Comparison of ENCODE assay signal across 10 cellular contexts in genomic region chr6:24899647-24900325, GRCh38. TPM values are rescaled to one million over a fixed set of nuclear protein-coding genes. Genes with fewer than 3 reads are reported as not detected.
DNase-seq lines count a peak whose midpoint lies in the region; ATAC-seq and TF ChIP-seq lines count a peak whose summit lies in the region.
"Had no signal": no experiment of that assay in that cellular context is flagged by ENCODE, and none has a peak within 500 bp of the region (broad histone marks: within the 10 kb centered on the region; RNA-seq: fewer than 3 reads in every experiment).

No MANE protein-coding gene starts in this region.

- no peaks in the 10 kb centered on the region for H3K79me2 ChIP-seq in mesendoderm (ENCODE audit: control insufficient read depth, insufficient read depth, low read length)

- no peak overlapping the region for H3K4ac ChIP-seq in mesendoderm (ENCODE audit: low read depth, low read length)

- no peak overlapping the region for H4K8ac ChIP-seq in mesendoderm (ENCODE audit: low read depth, low read length)

- H2BK5ac ChIP-seq in mesendoderm (ENCODE audit: low read length): no peak overlapping the region

- H3K27me3 ChIP-seq in mesendoderm (ENCODE audit: insufficient read depth, low read length, poor library complexity): no peaks in the 10 kb centered on the region
- H3K27me3 ChIP-seq: neural progenitor cell had no signal

- H3K79me1 ChIP-seq in mesendoderm (ENCODE audit: low read length): no peaks in the 10 kb centered on the region

- no peak overlapping the region for H3K56ac ChIP-seq in mesendoderm (ENCODE audit: low read length)

- peaks cover 54% of the 10 kb centered on the region for H3K36me3 Mint-ChIP-seq in activated T-cell treated with anti-CD3 and anti-CD28 coated beads, Interleukin-2, amount 50 U/mL, for 24 hours (ENCODE audit: low read depth)
- H3K36me3 Mint-ChIP-seq in chondrocyte (ENCODE audit: low read depth): no peaks in the 10 kb centered on the region
- H3K36me3 Mint-ChIP-seq: neural progenitor cell had no signal

- no peak overlapping the region for H3K23ac ChIP-seq in mesendoderm (ENCODE audit: low read length)

- H3K36me3 ChIP-seq in mesendoderm (ENCODE audit: control insufficient read depth, insufficient read depth, low read length): no peaks in the 10 kb centered on the region
- H3K36me3 ChIP-seq: neural progenitor cell had no signal

- H2BK120ac ChIP-seq in mesendoderm (ENCODE audit: low read depth, low read length): no peak overlapping the region

- no peak overlapping the region for H3K4me2 ChIP-seq in mesendoderm (ENCODE audit: low read length)
- H3K4me2 ChIP-seq: neural progenitor cell had no signal

- no CpG with 5 or more reads among the region's 11 CpGs for WGBS in mesendoderm (ENCODE audit: extremely low coverage, insufficient coverage, low lambda C conversion rate)

- no peak overlapping the region for H3K9ac ChIP-seq in mesendoderm (ENCODE audit: low read length)
- H3K9ac ChIP-seq: neural progenitor cell had no signal

- no peak overlapping the region for H3K27ac ChIP-seq in mesendoderm (ENCODE audit: low read depth, low read length)
- H3K27ac ChIP-seq: neural progenitor cell had no signal

- H2BK15ac ChIP-seq in mesendoderm (replicated peaks; ENCODE audit: low read depth): no peak overlapping the region

- H3K9me3 Mint-ChIP-seq in activated T-cell treated with anti-CD3 and anti-CD28 coated beads, Interleukin-2, amount 50 U/mL, for 24 hours: peaks cover 16% of the 10 kb centered on the region
- peaks cover 10% of the 10 kb centered on the region for H3K9me3 Mint-ChIP-seq in chondrocyte (ENCODE audit: low read depth)

- TF ChIP-seq CTCF in AG10803 (conservative IDR thresholded peaks at IDR 0.05; ENCODE audit: low read length): no peak
- no peak for TF ChIP-seq CTCF in chondrocyte (IDR thresholded peaks at IDR 0.05)

- H3K27me3 Mint-ChIP-seq in activated T-cell treated with anti-CD3 and anti-CD28 coated beads, Interleukin-2, amount 50 U/mL, for 24 hours: no peaks in the 10 kb centered on the region
- H3K27me3 Mint-ChIP-seq in chondrocyte (ENCODE audit: low read depth): no peaks in the 10 kb centered on the region

- no peaks in the 10 kb centered on the region for H3K4me1 ChIP-seq in mesendoderm (ENCODE audit: control insufficient read depth, low read depth, low read length)

- H3K4me3 ChIP-seq in AG10803 (ENCODE audit: low read length): no peak overlapping the region
- H3K4me3 ChIP-seq in mesendoderm (ENCODE audit: low read length): no peak overlapping the region
- H3K4me3 ChIP-seq: neural progenitor cell had no signal

- peak overlapping the region; percentile 97 for H3K27ac Mint-ChIP-seq in activated T-cell treated with anti-CD3 and anti-CD28 coated beads, Interleukin-2, amount 50 U/mL, for 24 hours
- H3K27ac Mint-ChIP-seq in chondrocyte (ENCODE audit: unreplicated experiment): no peak overlapping the region
- H3K27ac Mint-ChIP-seq: neural progenitor cell had no signal

- peak; percentile 54 for DNase-seq in AG10803 (ENCODE audit: low read depth)
- DNase-seq in activated T-cell treated with anti-CD3 and anti-CD28 coated beads, Interleukin-2, amount 50 U/mL, for 24 hours: peak; percentile 59
- peak; percentile 26 for DNase-seq in mesendoderm
- no peak for DNase-seq in AG08395 (ENCODE audit: low spot score)
- no peak for DNase-seq in chondrocyte (ENCODE audit: low spot score)
- DNase-seq: NCI-H1048 had no signal

- H3K18ac ChIP-seq in mesendoderm (ENCODE audit: low read length): no peak overlapping the region

- H2AK5ac ChIP-seq in mesendoderm (ENCODE audit: low read length): no peak overlapping the region

- H3K4me3 Mint-ChIP-seq in activated T-cell treated with anti-CD3 and anti-CD28 coated beads, Interleukin-2, amount 50 U/mL, for 24 hours: peak overlapping the region; percentile 72
- no peak overlapping the region for H3K4me3 Mint-ChIP-seq in chondrocyte (ENCODE audit: unreplicated experiment)
- H3K4me3 Mint-ChIP-seq: neural progenitor cell had no signal

- H4K5ac ChIP-seq in mesendoderm (ENCODE audit: low read length): no peak overlapping the region

- ATAC-seq in HG02885 (IDR thresholded peaks at IDR 0.05; ENCODE audit: poor library complexity, unreplicated experiment) (peak; percentile 71), GM21825 (IDR thresholded peaks at IDR 0.05; ENCODE audit: unreplicated experiment) (no peak), GM21737 (IDR thresholded peaks at IDR 0.05; ENCODE audit: unreplicated experiment) (no peak)

- H3K4me1 Mint-ChIP-seq in activated T-cell treated with anti-CD3 and anti-CD28 coated beads, Interleukin-2, amount 50 U/mL, for 24 hours (ENCODE audit: low read depth): peaks cover 88% of the 10 kb centered on the region
- peaks cover 7% of the 10 kb centered on the region for H3K4me1 Mint-ChIP-seq in chondrocyte (ENCODE audit: low read depth)

RNA-seq across cellular contexts. Expression of gene RIPOR2, which starts 36.0 kb away (rescaled TPM):
- polyA plus RNA-seq in mesendoderm (2013, experiment 1 of 2): 2.4 TPM
- 2.5 TPM for polyA plus RNA-seq in mesendoderm (2013, experiment 2 of 2)
- 0.62 to 1.9 TPM (median 0.92 TPM) in 3 replicates for total RNA-seq in chondrocyte

Comparison
In these comparisons a context has a peak if more than half of its experiments do, and no peak if none do; other contexts are left out.
1. DNase-seq: peak in AG10803 (single experiment), activated T-cell treated with anti-CD3 and anti-CD28 coated beads, Interleukin-2, amount 50 U/mL, for 24 hours (single experiment) and mesendoderm (single experiment); none in AG08395 (single experiment) and chondrocyte (single experiment).